1 cellular context compared by ENCODE assay signal in genomic region chr1:2652152-2652925, GRCh38. TPM values are rescaled to one million over a fixed set of nuclear protein-coding genes. Genes with fewer than 3 reads are reported as not detected.
"Had no signal": no experiment of that assay in that cellular context is flagged by ENCODE, and none has a peak within 500 bp of the region (broad histone marks: within the 10 kb centered on the region; RNA-seq: fewer than 3 reads in every experiment).

No MANE protein-coding gene starts in this region.

RNA-seq across cellular contexts. Expression of gene MMEL1, which starts 19.5 kb away (rescaled TPM):
- total RNA-seq: gastrocnemius medialis had no signal
